ENCODE assay signal across 13 cellular contexts in genomic region chr1:203462878-203463277, GRCh38. TPM values are rescaled to one million over a fixed set of nuclear protein-coding genes. Genes with fewer than 3 reads are reported as not detected.
DNase-seq lines count a peak whose midpoint lies in the region; ATAC-seq, FAIRE-seq and TF ChIP-seq lines count a peak whose summit lies in the region.
"Had no signal": no experiment of that assay in that cellular context is flagged by ENCODE, and none has a peak within 500 bp of the region (broad histone marks: within the 10 kb centered on the region; RNA-seq: fewer than 3 reads in every experiment).

No MANE protein-coding gene starts in this region.

- TF ChIP-seq EP300 in A549 (IDR thresholded peaks at IDR 0.05) = no peak
- no peak for TF ChIP-seq EP300 in Ishikawa (IDR thresholded peaks at IDR 0.05; ENCODE audit: borderline replicate concordance)

- H3K4me1 ChIP-seq in A549 = peaks cover 6% of the 10 kb centered on the region; the same call in 2 of the 3 replicates
- peaks cover 8 to 35% of the 10 kb centered on the region in 2 donors for H3K4me1 ChIP-seq in muscle layer of duodenum (ENCODE audit: control insufficient read depth in 1 of 2, insufficient read depth in 2 of 2, low read length in 2 of 2)
- no peaks in the 10 kb centered on the region for H3K4me1 ChIP-seq in colonic mucosa
- H3K4me1 ChIP-seq: pancreas had no signal

- POLR2A ChIA-PET in A549 (lab: Yijun Ruan, JAX) = interaction anchor here (0.7 kb wide), 1 partner anchor 157 kb away, joined by 6 read pairs; no protein-coding TSS in a partner anchor

- DNase-seq in A549 (ENCODE audit: low read depth in 1 of 2, low spot score in 1 of 2) (peak in 1 of 2 experiments; percentile 20), choroid plexus epithelial cell (ENCODE audit: low read depth) (peak; percentile 66), left lobe of liver (ENCODE audit: low spot score) (no peak), colonic mucosa (no peak), NCI-H748 (lab: John Stamatoyannopoulos, UW; ENCODE audit: unreplicated experiment) (no peak)
- DNase-seq: NCI-H187 treated with DMSO at 0.1 percent for 48 hours, pancreas had no signal

- H3K36me3 ChIP-seq in muscle layer of duodenum (ENCODE audit: control insufficient read depth in 1 of 2, insufficient read depth in 2 of 2, low read length in 2 of 2) = no peaks in the 10 kb centered on the region
- no peaks in the 10 kb centered on the region for H3K36me3 ChIP-seq in colonic mucosa
- H3K36me3 ChIP-seq: pancreas had no signal

- TF ChIP-seq POLR2A in A549 (IDR thresholded peaks at IDR 0.05; ENCODE audit: low read length) = no peak

- H3K27me3 ChIP-seq in muscle layer of duodenum (ENCODE audit: low read depth, low read length) = no peaks in the 10 kb centered on the region
- no peaks in the 10 kb centered on the region for H3K27me3 ChIP-seq in colonic mucosa
- H3K27me3 ChIP-seq: pancreas had no signal

- intact Hi-C loops in colonic mucosa (cut with DNase I) = no loop called here

- TF ChIP-seq RAD21 in A549 (conservative IDR thresholded peaks at IDR 0.05 in 1 of 2, IDR thresholded peaks at IDR 0.05 in 1 of 2) = no peak
- no peak for TF ChIP-seq RAD21 in Ishikawa (IDR thresholded peaks at IDR 0.05; ENCODE audit: low read depth)

- H3K9ac ChIP-seq in colonic mucosa (ENCODE audit: low read depth in 2 of 2, low read length in 2 of 2) = no peak overlapping the region

- H3K27ac ChIP-seq in A549 (peak overlapping the region in 1 of 2 experiments; percentile 55; a peak in 1 of 6 replicates), muscle layer of duodenum (ENCODE audit: low read length) (peak overlapping the region; percentile 40), colonic mucosa (no peak overlapping the region)
- H3K27ac ChIP-seq: pancreas had no signal

- FAIRE-seq in A549 (lab: Jason Lieb, UNC) = no peak
- FAIRE-seq: islet of Langerhans, pancreas had no signal

- 50% methylated on average over 6 of the region's 6 CpGs for WGBS in A549 (ENCODE audit: missing lambda C conversion rate)

- ATAC-seq in A549 (peak; percentile 59 to 62), left lobe of liver (no peak), GM19463 (IDR thresholded peaks at IDR 0.05; ENCODE audit: unreplicated experiment) (no peak)

- TF ChIP-seq CTCF in A549 (IDR thresholded peaks at IDR 0.05) (no peak), choroid plexus epithelial cell (conservative IDR thresholded peaks at IDR 0.05; ENCODE audit: low read depth, low read length) (no peak), colonic mucosa (IDR thresholded peaks at IDR 0.05) (no peak)

- CTCF ChIA-PET in A549 (lab: Yijun Ruan, JAX) = interaction anchor here (0.8 to 1.7 kb wide), 5 partner anchors 13 to 239 kb away, joined by 3 to 6 read pairs (median 4); partner anchors contain the start of gene PRELP

- H3K4me2 ChIP-seq in A549 = no peak overlapping the region

- H3K9me3 ChIP-seq in A549 (no peaks in the 10 kb centered on the region), muscle layer of duodenum (ENCODE audit: control insufficient read depth in 1 of 2, low read length in 2 of 2) (no peaks in the 10 kb centered on the region), colonic mucosa (no peaks in the 10 kb centered on the region)
- H3K9me3 ChIP-seq: pancreas had no signal

- H3K4me3 ChIP-seq in A549 = no peak overlapping the region
- H3K4me3 ChIP-seq in choroid plexus epithelial cell (ENCODE audit: low read depth, low read length) = no peak overlapping the region
- no peak overlapping the region for H3K4me3 ChIP-seq in muscle layer of duodenum (ENCODE audit: low read depth in 1 of 2, low read length in 2 of 2)
- no peak overlapping the region for H3K4me3 ChIP-seq in colonic mucosa
- H3K4me3 ChIP-seq: pancreas had no signal

TF ChIP-seq in A549, 52 proteins besides CTCF, POLR2A, EP300 and RAD21:
- TF ChIP-seq MAZ (IDR thresholded peaks at IDR 0.05; ENCODE audit: borderline replicate concordance, low read depth, low read length) (no peak), CEBPB (IDR thresholded peaks at IDR 0.05) (peak; percentile 17 to 57; a peak in 2 of 4 replicates)

TF ChIP-seq in Ishikawa, 13 proteins besides CTCF, POLR2A, EP300 and RAD21:
- no peak for TF ChIP-seq TAF1 (IDR thresholded peaks at IDR 0.05; ENCODE audit: low read depth)
- TF ChIP-seq USF1 (IDR thresholded peaks at IDR 0.05) = no peak
- no peak for TF ChIP-seq TCF12 (IDR thresholded peaks at IDR 0.05; ENCODE audit: low read depth)
- peak; percentile 65 for TF ChIP-seq CEBPB (IDR thresholded peaks at IDR 0.05)
- no peak for TF ChIP-seq MAX (IDR thresholded peaks at IDR 0.05)

RNA-seq across cellular contexts. Expression of gene PRELP, which starts 12.7 kb away (rescaled TPM):
- polyA plus RNA-seq in A549 (2011; rRNA removed) (not detected in 2 replicates), A549 (2017; fragmentation: RNase III; extraction: RNeasy Plus Mini Kit Qiagen cat#74134 plus additional on column Dnase treatment) (not detected in 3 replicates)
- not detected in 2 replicates for polyA plus RNA-seq in A549 (2012; cell fraction: cytosol; rRNA removed)
- 0.01 TPM in 1 of 2 replicates, not detected in the other for polyA plus RNA-seq in A549 (2012; cell fraction: nucleus; rRNA removed)
- not detected in 2 replicates for polyA minus RNA-seq in A549 (2011; rRNA and poly(A)+ RNA removed)
- total RNA-seq in left lobe of liver (6.4 TPM), colonic mucosa (1 to 10 TPM; 2.4 to 9.3 TPM)
- total RNA-seq: activated T-helper 1 cell treated with anti-CD3 and anti-CD28 coated beads, Interleukin-12 subunit alpha, Interleukin-12 subunit beta, Interleukin-2, Interleukin-4 antibody, amounts not matched to agents 30 ng/mL and 10 ng/mL and 1 ng/mL, durations not matched to agents 14 hours and 24 hours and 36 hours; dermis microvascular lymphatic vessel endothelial cell had no signal

RNA-seq across cellular contexts. Expression of gene OPTC, which starts 31.1 kb away (rescaled TPM):
- polyA plus RNA-seq in A549 (2011; rRNA removed) (not detected in 2 replicates), A549 (2017; fragmentation: RNase III; extraction: RNeasy Plus Mini Kit Qiagen cat#74134 plus additional on column Dnase treatment) (not detected in 3 replicates)
- not detected in 2 replicates for polyA plus RNA-seq in A549 (2012; cell fraction: cytosol; rRNA removed)
- not detected in 2 replicates for polyA plus RNA-seq in A549 (2012; cell fraction: nucleus; rRNA removed)
- not detected in 2 replicates for polyA minus RNA-seq in A549 (2011; rRNA and poly(A)+ RNA removed)
- total RNA-seq in left lobe of liver (not detected), colonic mucosa (not detected)
- total RNA-seq: activated T-helper 1 cell treated with anti-CD3 and anti-CD28 coated beads, Interleukin-12 subunit alpha, Interleukin-12 subunit beta, Interleukin-2, Interleukin-4 antibody, amounts not matched to agents 30 ng/mL and 10 ng/mL and 1 ng/mL, durations not matched to agents 14 hours and 24 hours and 36 hours; dermis microvascular lymphatic vessel endothelial cell; pancreas had no signal
- polyA plus RNA-seq: pancreas had no signal

Comparison
In these comparisons a context has a peak if more than half of its experiments do, and no peak if none do; other contexts are left out.
1. ATAC-seq: peak in A549 (2 of 2); none in left lobe of liver (single experiment) and GM19463 (single experiment).